19 cellular contexts compared by ENCODE assay signal in the genomic region with DNA sequence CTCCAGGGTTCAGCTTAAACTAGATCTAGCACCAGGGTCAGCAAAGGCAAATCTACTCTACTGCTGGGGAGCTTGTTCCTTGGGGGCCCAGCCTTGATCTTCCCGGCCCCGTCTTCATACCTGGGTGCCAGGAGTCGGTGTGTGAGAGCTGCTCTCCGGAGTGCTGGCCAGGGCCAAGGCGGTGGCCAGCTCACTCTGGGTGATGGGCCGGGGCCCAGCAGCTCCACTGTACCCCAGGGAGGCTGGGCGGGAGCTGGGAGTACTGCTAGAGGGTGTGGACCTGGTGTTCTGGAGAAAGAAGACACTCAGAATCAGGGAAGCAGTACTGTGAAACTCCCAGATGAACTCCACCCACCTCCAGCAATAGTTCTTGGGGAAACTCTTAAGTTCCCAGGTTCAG. TPM values are rescaled to one million over a fixed set of nuclear protein-coding genes. Genes with fewer than 3 reads are reported as not detected.
A peak's percentile ranks its signal among the peaks of the same experiment; 100 is the strongest.
DNase-seq lines count a peak whose midpoint lies in the region; TF ChIP-seq lines count a peak whose summit lies in the region.
"Had no signal": no experiment of that assay in that cellular context is flagged by ENCODE, and none has a peak within 500 bp of the region (broad histone marks: within the 10 kb centered on the region; RNA-seq: fewer than 3 reads in every experiment).

No MANE protein-coding gene starts in this region.

- H3K4me1 Mint-ChIP-seq in nephron: peaks cover 21% of the 10 kb centered on the region

- no peaks in the 10 kb centered on the region for H3K36me3 ChIP-seq in smooth muscle cell (ENCODE audit: low read depth)

- no peaks in the 10 kb centered on the region for H4K20me1 ChIP-seq in smooth muscle cell (ENCODE audit: low read depth)

- H3K27me3 ChIP-seq in dorsolateral prefrontal cortex (no peaks in the 10 kb centered on the region), smooth muscle cell (ENCODE audit: low read depth) (no peaks in the 10 kb centered on the region)

- peak overlapping the region in 2 of 3 experiments; percentile 73 to 81 for H3K27ac Mint-ChIP-seq in nephron
- H3K27ac Mint-ChIP-seq: CD4-positive, alpha-beta T cell; H9 had no signal

- intact Hi-C loops in dorsolateral prefrontal cortex (cut with DNase I): no loop called here

- no peak overlapping the region for H3K4me2 ChIP-seq in smooth muscle cell
- H3K4me2 ChIP-seq: A549 had no signal

- H3K9me3 ChIP-seq in smooth muscle cell (replicated peaks; ENCODE audit: low read depth): no peaks in the 10 kb centered on the region
- H3K9me3 ChIP-seq: A549 had no signal

- peaks cover 13% of the 10 kb centered on the region for H3F3A ChIP-seq in smooth muscle cell (ENCODE audit: low read depth)

- no peak overlapping the region for H3K4me3 Mint-ChIP-seq in nephron
- H3K4me3 Mint-ChIP-seq: CD4-positive, alpha-beta T cell; H9 had no signal

- H3K79me2 ChIP-seq in smooth muscle cell (ENCODE audit: low read depth): no peaks in the 10 kb centered on the region

- DNase-seq in activated effector memory CD4-positive, alpha-beta T cell treated with anti-CD3 and anti-CD28 coated beads, Interleukin-2, amount 50 U/mL, for 16 hours: peak; percentile 17
- no peak for DNase-seq in activated effector memory CD4-positive, alpha-beta T cell treated with Interleukin-2 at 50 U/mL for 16 hours
- DNase-seq in dorsolateral prefrontal cortex: no peak
- DNase-seq in activated CD4-positive, alpha-beta T cell treated with anti-CD3 and anti-CD28 coated beads, Interleukin-2, amount 50 U/mL, for 48 hours: no peak
- DNase-seq in NCI-H1694 (lab: John Stamatoyannopoulos, UW): no peak
- DNase-seq in smooth muscle cell (lab: John Stamatoyannopoulos, UW; ENCODE audit: unreplicated experiment): no peak
- DNase-seq: AML-193; CD4-positive, alpha-beta T cell; DMS 273 treated with DMSO at 0.1 percent for 48 hours; DMS53; DND-41; EL; GOT3; H9 had no signal

- H2AFZ ChIP-seq in smooth muscle cell (ENCODE audit: low read depth): no peak overlapping the region

- TF ChIP-seq CTCF in dorsolateral prefrontal cortex (IDR thresholded peaks at IDR 0.05 in 54 of 56, conservative IDR thresholded peaks at IDR 0.05 in 2 of 56; ENCODE audit: low read depth in 1 of 56, partially characterized antibody in 56 of 56) (no peak), nephron (IDR thresholded peaks at IDR 0.05; ENCODE audit: unreplicated experiment in 3 of 3) (no peak), smooth muscle cell (IDR thresholded peaks at IDR 0.05; ENCODE audit: borderline replicate concordance, insufficient read depth, poor library complexity, severe bottlenecking) (no peak)

- H3K27me3 Mint-ChIP-seq in nephron (ENCODE audit: low read depth): no peaks in the 10 kb centered on the region
- H3K27me3 Mint-ChIP-seq: CD4-positive, alpha-beta T cell had no signal

- WGBS in smooth muscle cell (ENCODE audit: low lambda C conversion rate): 98% methylated on average over 7 of the region's 7 CpGs

- no peaks in the 10 kb centered on the region for H3K9me3 Mint-ChIP-seq in nephron
- H3K9me3 Mint-ChIP-seq: CD4-positive, alpha-beta T cell; H9 had no signal

- no peak overlapping the region for H3K9ac ChIP-seq in smooth muscle cell (ENCODE audit: low read depth)

- peaks cover 3% of the 10 kb centered on the region for H3K4me1 ChIP-seq in smooth muscle cell (ENCODE audit: low read depth)
- H3K4me1 ChIP-seq: A549 had no signal

- H3K27ac ChIP-seq in dorsolateral prefrontal cortex (peak overlapping the region in 56 of 59 donors; percentile 11 to 91 (median 76)), smooth muscle cell (ENCODE audit: low read depth) (no peak overlapping the region)
- H3K27ac ChIP-seq: 22Rv1, A549, C4-2B had no signal

- H3K4me3 ChIP-seq in dorsolateral prefrontal cortex (no peak overlapping the region), smooth muscle cell (no peak overlapping the region)
- H3K4me3 ChIP-seq: A549, GM12878 had no signal

- H3K36me3 Mint-ChIP-seq in nephron (ENCODE audit: low read depth): peaks cover 71% of the 10 kb centered on the region

RNA-seq across cellular contexts. Expression of gene UBL7, which starts 11.9 kb away (rescaled TPM):
- total RNA-seq in dorsolateral prefrontal cortex: 100 to 1,000 TPM in 1 of 120 experiments, 10 to 100 TPM in 119; 46.8 to 107 (median 78.1) TPM
- total RNA-seq in smooth muscle cell: 54.5 and 60.6 TPM in 2 replicates
- polyA plus RNA-seq in smooth muscle cell: 64.4 and 64.8 TPM in 2 replicates

RNA-seq across cellular contexts. Expression of gene SEMA7A, which starts 15.3 kb away (rescaled TPM):
- total RNA-seq in dorsolateral prefrontal cortex (100 to 1,000 TPM in 2 of 120 experiments, 10 to 100 TPM in 118; 34.1 to 116 (median 63.6) TPM), smooth muscle cell (33.7 and 44.5 TPM in 2 replicates)
- polyA plus RNA-seq in smooth muscle cell: 9.3 and 14.9 TPM in 2 replicates
